9 cellular contexts compared by ENCODE assay signal in genomic region chr16:56935201-56935600, GRCh38. TPM values are rescaled to one million over a fixed set of nuclear protein-coding genes. Genes with fewer than 3 reads are reported as not detected.
A peak's percentile ranks its signal among the peaks of the same experiment; 100 is the strongest.
DNase-seq lines count a peak whose midpoint lies in the region; ATAC-seq and TF ChIP-seq lines count a peak whose summit lies in the region.
"Had no signal": no experiment of that assay in that cellular context is flagged by ENCODE, and none has a peak within 500 bp of the region (broad histone marks: within the 10 kb centered on the region; RNA-seq: fewer than 3 reads in every experiment).

No MANE protein-coding gene starts in this region.

- H3K4me1 ChIP-seq in thyroid gland, result peaks cover 20 to 25% of the 10 kb centered on the region in 2 donors
- peaks cover 5 to 71% (median 20%) of the 10 kb centered on the region in 3 donors for H3K4me1 ChIP-seq in gastroesophageal sphincter

- ATAC-seq in activated T-cell treated with anti-CD3 and anti-CD28 coated beads, Interleukin-2, amount 50 U/mL, for 4 hours, result no peak
- ATAC-seq in activated naive CD4-positive, alpha-beta T cell treated with anti-CD3 and anti-CD28 coated beads, Interleukin-2, amount 50 U/mL, for 72 hours, result no peak
- ATAC-seq in HG03095 (IDR thresholded peaks at IDR 0.05; ENCODE audit: unreplicated experiment) (no peak), gastroesophageal sphincter (no peak)

- H3K4me1 Mint-ChIP-seq in activated T-cell treated with anti-CD3 and anti-CD28 coated beads, Interleukin-2, amount 50 U/mL, for 4 hours (ENCODE audit: low read depth), result peaks cover 68% of the 10 kb centered on the region

- TF ChIP-seq POLR2A in thyroid gland (IDR thresholded peaks at IDR 0.05) (no peak), gastroesophageal sphincter (IDR thresholded peaks at IDR 0.05) (no peak)

- H3K27me3 ChIP-seq in kidney epithelial cell (ENCODE audit: control insufficient read depth, insufficient read depth, low read length) (no peaks in the 10 kb centered on the region), thyroid gland (no peaks in the 10 kb centered on the region), gastroesophageal sphincter (no peaks in the 10 kb centered on the region)

- H3K27ac Mint-ChIP-seq in activated naive CD4-positive, alpha-beta T cell treated with anti-CD3 and anti-CD28 coated beads, Interleukin-2, amount 50 U/mL, for 72 hours, result peak overlapping the region; percentile 99

- no peak for TF ChIP-seq EP300 in gastroesophageal sphincter (IDR thresholded peaks at IDR 0.05)

- H3K9me3 ChIP-seq in thyroid gland (no peaks in the 10 kb centered on the region), gastroesophageal sphincter (no peaks in the 10 kb centered on the region)

- no peaks in the 10 kb centered on the region for H3K27me3 Mint-ChIP-seq in activated T-cell treated with anti-CD3 and anti-CD28 coated beads, Interleukin-2, amount 50 U/mL, for 4 hours (ENCODE audit: low read depth)

- H3K36me3 ChIP-seq in kidney epithelial cell (ENCODE audit: control insufficient read depth, insufficient read depth, low read length), result peaks cover 9% of the 10 kb centered on the region
- peaks cover 50 to 52% of the 10 kb centered on the region in 2 donors for H3K36me3 ChIP-seq in thyroid gland
- H3K36me3 ChIP-seq in gastroesophageal sphincter, result peaks cover 18 to 53% of the 10 kb centered on the region in 2 donors

- H3K27ac ChIP-seq in thyroid gland (peak overlapping the region in 2 of 3 donors; percentile 59 to 96), gastroesophageal sphincter (peak overlapping the region in 1 of 4 donors; percentile 17)

- DNase-seq in activated T-cell treated with anti-CD3 and anti-CD28 coated beads, Interleukin-2, amount 50 U/mL, for 4 hours, result no peak
- no peak for DNase-seq in activated T-cell treated with anti-CD3 and anti-CD28 coated beads, Interleukin-2, amount 50 U/mL, for 48 hours
- no peak for DNase-seq in activated naive CD4-positive, alpha-beta T cell treated with anti-CD3 and anti-CD28 coated beads, Interleukin-2, amount 50 U/mL, for 72 hours (ENCODE audit: low spot score in 2 of 2)
- DNase-seq in kidney epithelial cell (ENCODE audit: low read depth), result no peak
- no peak for DNase-seq in thyroid gland
- no peak for DNase-seq in COLO829 (ENCODE audit: low spot score)
- DNase-seq: NCI-H82 had no signal

- 24 to 26% methylated on average over 5 of the region's 5 CpGs for WGBS in thyroid gland, 2 donors
- 34 to 36% methylated on average over 5 of the region's 5 CpGs for WGBS in gastroesophageal sphincter (ENCODE audit: low coverage in 1 of 2), 2 donors

- H3K4me3 Mint-ChIP-seq in activated T-cell treated with anti-CD3 and anti-CD28 coated beads, Interleukin-2, amount 50 U/mL, for 4 hours, result peak overlapping the region; percentile 95

- TF ChIP-seq CTCF in kidney epithelial cell (IDR thresholded peaks at IDR 0.05; ENCODE audit: insufficient read depth, low read length, poor library complexity, severe bottlenecking) (no peak), thyroid gland (IDR thresholded peaks at IDR 0.05) (no peak), gastroesophageal sphincter (IDR thresholded peaks at IDR 0.05) (no peak)

- peak overlapping the region; percentile 5 for H3K4me3 ChIP-seq in kidney epithelial cell (ENCODE audit: low read depth, low read length)
- H3K4me3 ChIP-seq in thyroid gland (replicated peaks in 1 of 3), result peak overlapping the region in 2 of 3 donors; percentile 1 to 100
- peak overlapping the region in 1 of 2 donors; percentile 100 for H3K4me3 ChIP-seq in gastroesophageal sphincter

- H3K36me3 Mint-ChIP-seq in activated T-cell treated with anti-CD3 and anti-CD28 coated beads, Interleukin-2, amount 50 U/mL, for 4 hours (ENCODE audit: insufficient read depth), result peaks cover 60% of the 10 kb centered on the region
- peaks cover 45 to 79% of the 10 kb centered on the region in 2 donors for H3K36me3 Mint-ChIP-seq in activated naive CD4-positive, alpha-beta T cell treated with anti-CD3 and anti-CD28 coated beads, Interleukin-2, amount 50 U/mL, for 72 hours

- intact Hi-C loops in thyroid gland (cut with DNase I), result no loop called here

- H3K9me3 Mint-ChIP-seq in activated T-cell treated with anti-CD3 and anti-CD28 coated beads, Interleukin-2, amount 50 U/mL, for 4 hours, result no peaks in the 10 kb centered on the region
- no peaks in the 10 kb centered on the region for H3K9me3 Mint-ChIP-seq in activated naive CD4-positive, alpha-beta T cell treated with anti-CD3 and anti-CD28 coated beads, Interleukin-2, amount 50 U/mL, for 72 hours

RNA-seq across cellular contexts. Expression of gene HERPUD1, which starts 3.3 kb away (rescaled TPM):
- 100 to 1,000 TPM; 161 to 228 (median 170) TPM for total RNA-seq in activated T-cell treated with anti-CD3 and anti-CD28 coated beads, Interleukin-2, amount 50 U/mL, for 4 hours
- 100 to 1,000 TPM; 146 to 175 TPM for total RNA-seq in activated naive CD4-positive, alpha-beta T cell treated with anti-CD3 and anti-CD28 coated beads, Interleukin-2, amount 50 U/mL, for 72 hours
- total RNA-seq in kidney epithelial cell (321 and 324 TPM in 2 replicates), thyroid gland (100 to 1,000 TPM; 212 to 659 (median 321) TPM), gastroesophageal sphincter (10 to 100 TPM; 41.2 to 87.5 (median 79.1) TPM)

RNA-seq across cellular contexts. Expression of gene CETP, which starts 26.5 kb away (rescaled TPM):
- under 1 TPM in 1 of 3 donors, not detected in 2; 0.11 TPM for total RNA-seq in activated T-cell treated with anti-CD3 and anti-CD28 coated beads, Interleukin-2, amount 50 U/mL, for 4 hours
- total RNA-seq in activated naive CD4-positive, alpha-beta T cell treated with anti-CD3 and anti-CD28 coated beads, Interleukin-2, amount 50 U/mL, for 72 hours, result not detected
- not detected in 2 replicates for total RNA-seq in kidney epithelial cell
- 1 to 10 TPM in 3 of 4 donors, under 1 TPM in 1; 0.40 to 4.0 (median 1.7) TPM for total RNA-seq in thyroid gland
- total RNA-seq in gastroesophageal sphincter, result 1 to 10 TPM in 1 of 4 donors, not detected in 3; 1.6 TPM

RNA-seq across cellular contexts. Expression of gene NLRC5, which starts 54.2 kb away (rescaled TPM):
- 100 to 1,000 TPM; 143 to 180 (median 158) TPM for total RNA-seq in activated T-cell treated with anti-CD3 and anti-CD28 coated beads, Interleukin-2, amount 50 U/mL, for 4 hours
- 100 to 1,000 TPM; 231 to 254 TPM for total RNA-seq in activated naive CD4-positive, alpha-beta T cell treated with anti-CD3 and anti-CD28 coated beads, Interleukin-2, amount 50 U/mL, for 72 hours
- 7.7 and 14.1 TPM in 2 replicates for total RNA-seq in kidney epithelial cell
- total RNA-seq in thyroid gland, result 10 to 100 TPM; 14.1 to 33.5 (median 20.5) TPM
- total RNA-seq in gastroesophageal sphincter, result 10 to 100 TPM; 11.1 to 39.7 (median 16.3) TPM
